In the genomic region with DNA sequence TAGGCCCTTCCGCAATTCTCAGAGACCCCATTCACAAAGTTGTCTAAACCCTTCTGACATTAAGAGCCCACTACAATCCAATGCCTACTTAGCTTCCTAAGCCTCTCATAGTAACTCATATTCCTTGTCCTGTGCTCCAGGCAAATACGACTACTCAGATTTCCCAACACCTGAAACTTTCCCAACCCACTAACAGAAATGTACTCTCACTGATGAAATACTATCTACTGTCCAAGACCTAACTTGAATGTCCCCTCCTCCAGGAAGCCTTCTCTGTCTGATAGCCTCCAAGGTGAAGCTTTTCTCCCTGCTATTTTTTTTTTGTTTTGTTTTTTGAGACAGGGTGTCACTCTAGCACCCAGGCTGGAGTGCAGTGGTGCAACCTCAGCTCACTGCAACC, we compare ENCODE assay signal across 20 cellular contexts. TPM values are rescaled to one million over a fixed set of nuclear protein-coding genes. Genes with fewer than 3 reads are reported as not detected.
"Had no signal": no experiment of that assay in that cellular context is flagged by ENCODE, and none has a peak within 500 bp of the region (broad histone marks: within the 10 kb centered on the region; RNA-seq: fewer than 3 reads in every experiment).

No MANE protein-coding gene starts in this region.

- H3K4me2 ChIP-seq: neural progenitor cell had no signal

- H3K27me3 ChIP-seq: gastroesophageal sphincter, neural progenitor cell, pancreas, sigmoid colon, testis, tibial nerve had no signal

- H2AFZ ChIP-seq: neural progenitor cell had no signal

- H3K27me3 Mint-ChIP-seq: stimulated activated naive B cell treated with anti-CD40 and anti-IgM and Interleukin-4, amounts not matched to agents 10 μg/mL and 1 μg/mL and 100 μg/mL, for 72 hours; stimulated activated naive CD8-positive, alpha-beta T cell treated with anti-CD3 and anti-CD28 coated beads, Interleukin-15, amount 100 ng/mL, for 72 hours had no signal

- FAIRE-seq: endothelial cell of umbilical vein, pancreas had no signal

- H3K4me3 ChIP-seq: coronary artery, gastroesophageal sphincter, mucosa of descending colon, neural progenitor cell, pancreas, sigmoid colon, skin epidermis, testis, tibial nerve had no signal

- H3K9me3 ChIP-seq: gastroesophageal sphincter, mucosa of descending colon, pancreas, sigmoid colon, testis, tibial nerve had no signal

- H3K36me3 ChIP-seq: neural progenitor cell, pancreas had no signal

- H3K9ac ChIP-seq: neural progenitor cell had no signal

- H3K9me3 Mint-ChIP-seq: endodermal cell; naive thymus-derived CD8-positive, alpha-beta T cell; neural progenitor cell; stimulated activated naive B cell treated with anti-CD40 and anti-IgM and Interleukin-4, amounts not matched to agents 10 μg/mL and 1 μg/mL and 100 μg/mL, for 72 hours; stimulated activated naive CD8-positive, alpha-beta T cell treated with anti-CD3 and anti-CD28 coated beads, Interleukin-15, amount 100 ng/mL, for 72 hours had no signal

- H3K4me1 Mint-ChIP-seq: endodermal cell; naive thymus-derived CD8-positive, alpha-beta T cell; neural progenitor cell; stimulated activated naive B cell treated with anti-CD40 and anti-IgM and Interleukin-4, amounts not matched to agents 10 μg/mL and 1 μg/mL and 100 μg/mL, for 72 hours; stimulated activated naive CD8-positive, alpha-beta T cell treated with anti-CD3 and anti-CD28 coated beads, Interleukin-15, amount 100 ng/mL, for 72 hours had no signal

- H3K27ac Mint-ChIP-seq: endodermal cell; naive thymus-derived CD8-positive, alpha-beta T cell; neural progenitor cell; stimulated activated naive B cell treated with anti-CD40 and anti-IgM and Interleukin-4, amounts not matched to agents 10 μg/mL and 1 μg/mL and 100 μg/mL, for 72 hours had no signal

- ATAC-seq: gastroesophageal sphincter; mucosa of descending colon; naive thymus-derived CD8-positive, alpha-beta T cell; pancreas; stimulated activated naive B cell treated with anti-CD40 and anti-IgM and Interleukin-4, amounts not matched to agents 10 μg/mL and 1 μg/mL and 100 μg/mL, for 72 hours; stimulated activated naive CD8-positive, alpha-beta T cell treated with anti-CD3 and anti-CD28 coated beads, Interleukin-15, amount 100 ng/mL, for 72 hours had no signal

- H3K4me3 Mint-ChIP-seq: endodermal cell; naive thymus-derived CD8-positive, alpha-beta T cell; neural progenitor cell; stimulated activated naive B cell treated with anti-CD40 and anti-IgM and Interleukin-4, amounts not matched to agents 10 μg/mL and 1 μg/mL and 100 μg/mL, for 72 hours; stimulated activated naive CD8-positive, alpha-beta T cell treated with anti-CD3 and anti-CD28 coated beads, Interleukin-15, amount 100 ng/mL, for 72 hours had no signal

- H3K4me1 ChIP-seq: gastroesophageal sphincter, neural progenitor cell, pancreas, sigmoid colon, testis, tibial nerve had no signal

- H3K27ac ChIP-seq: coronary artery, gastroesophageal sphincter, neural progenitor cell, pancreas, sigmoid colon, testis, tibial nerve had no signal

- DNase-seq: central memory CD4-positive, alpha-beta T cell; effector CD4-positive, alpha-beta T cell; endodermal cell; mucosa of descending colon; naive thymus-derived CD8-positive, alpha-beta T cell; nucleus accumbens; pancreas; sigmoid colon; stimulated activated CD4-positive, alpha-beta T cell treated with anti-CD3 and anti-CD28 coated beads, Interleukin-2, amount 100 ng/mL, for 24 hours; stimulated activated CD4-positive, alpha-beta T cell treated with anti-CD3 and anti-CD28 coated beads, Interleukin-4, amount 100 ng/mL, for 4 hours; stimulated activated naive B cell treated with anti-CD40 and anti-IgM and Interleukin-4, amounts not matched to agents 10 μg/mL and 1 μg/mL and 100 μg/mL, for 72 hours; stimulated activated naive CD8-positive, alpha-beta T cell treated with anti-CD3 and anti-CD28 coated beads, Interleukin-15, amount 100 ng/mL, for 72 hours; testis had no signal

RNA-seq across cellular contexts. Expression of a gene that starts 30.4 kb away (rescaled TPM):
- total RNA-seq: pulmonary artery endothelial cell had no signal
